16 cellular contexts compared by ENCODE assay signal in genomic region chr5:139688712-139689413, GRCh38. TPM values are rescaled to one million over a fixed set of nuclear protein-coding genes. Genes with fewer than 3 reads are reported as not detected.
A peak's percentile ranks its signal among the peaks of the same experiment; 100 is the strongest.
DNase-seq lines count a peak whose midpoint lies in the region; ATAC-seq and TF ChIP-seq lines count a peak whose summit lies in the region.
"Had no signal": no experiment of that assay in that cellular context is flagged by ENCODE, and none has a peak within 500 bp of the region (broad histone marks: within the 10 kb centered on the region; RNA-seq: fewer than 3 reads in every experiment).

No MANE protein-coding gene starts in this region.

- intact Hi-C loops in Right ventricle myocardium superior (cut with DNase I): no loop called here

- ATAC-seq in Right ventricle myocardium superior (ENCODE audit: poor library complexity) (no peak), T-helper 17 cell (no peak)
- ATAC-seq in activated T-helper 17 cell treated with anti-CD3 and anti-CD28 coated beads, Interleukin-2, amount 50 U/mL, for 72 hours (replicated peaks): no peak

- H3K9me3 Mint-ChIP-seq in mesothelial cell of epicardium: no peaks in the 10 kb centered on the region
- H3K9me3 Mint-ChIP-seq in activated T-helper 17 cell treated with anti-CD3 and anti-CD28 coated beads, Interleukin-2, amount 50 U/mL, for 72 hours: no peaks in the 10 kb centered on the region

- H3K27me3 Mint-ChIP-seq in mesothelial cell of epicardium (ENCODE audit: low read depth) (no peaks in the 10 kb centered on the region), T-helper 17 cell (no peaks in the 10 kb centered on the region)
- H3K27me3 Mint-ChIP-seq in activated T-helper 17 cell treated with anti-CD3 and anti-CD28 coated beads, Interleukin-2, amount 50 U/mL, for 72 hours: no peaks in the 10 kb centered on the region

- peak overlapping the region; percentile 80 for H3K27ac ChIP-seq in cardiac muscle cell
- H3K27ac ChIP-seq in WERI-Rb-1: peak overlapping the region; percentile 86
- peak overlapping the region in 3 of 4 donors; percentile 57 to 98 (median 91) for H3K27ac ChIP-seq in tibial nerve
- H3K27ac ChIP-seq: upper lobe of left lung had no signal

- DNase-seq in cardiac muscle cell (ENCODE audit: low read depth in 1 of 2, low spot score in 1 of 2) (no peak), Right ventricle myocardium superior (no peak), WERI-Rb-1 (no peak), mesothelial cell of epicardium (ENCODE audit: low spot score in 2 of 2, unreplicated experiment in 2 of 2) (no peak), tibial nerve (ENCODE audit: low spot score in 2 of 2) (no peak), T-helper 17 cell (no peak), Ammon's horn (ENCODE audit: low spot score) (no peak)
- DNase-seq: activated CD4-positive, alpha-beta T cell treated with anti-CD3 and anti-CD28 coated beads for 4 hours; activated effector memory CD4-positive, alpha-beta T cell treated with Interleukin-2 at 50 U/mL for 16 hours; GOT3; midbrain; NCI-H1417 treated with DMSO at 0.1 percent for 48 hours; NCI-H774 had no signal

- H3K4me3 Mint-ChIP-seq in mesothelial cell of epicardium (no peak overlapping the region), T-helper 17 cell (no peak overlapping the region)
- no peak overlapping the region for H3K4me3 Mint-ChIP-seq in activated T-helper 17 cell treated with anti-CD3 and anti-CD28 coated beads, Interleukin-2, amount 50 U/mL, for 72 hours

- TF ChIP-seq EP300 in tibial nerve (IDR thresholded peaks at IDR 0.05): no peak

- TF ChIP-seq POLR2A in tibial nerve (IDR thresholded peaks at IDR 0.05): no peak

- TF ChIP-seq CTCF in cardiac muscle cell (IDR thresholded peaks at IDR 0.05; ENCODE audit: low read depth, low read length) (no peak), WERI-Rb-1 (IDR thresholded peaks at IDR 0.05; ENCODE audit: low read depth, low read length) (no peak), mesothelial cell of epicardium (IDR thresholded peaks at IDR 0.05; ENCODE audit: unreplicated experiment) (no peak), tibial nerve (IDR thresholded peaks at IDR 0.05) (no peak)

- H3K27ac Mint-ChIP-seq in mesothelial cell of epicardium (peak overlapping the region; percentile 43), T-helper 17 cell (no peak overlapping the region)
- H3K27ac Mint-ChIP-seq in activated T-helper 17 cell treated with anti-CD3 and anti-CD28 coated beads, Interleukin-2, amount 50 U/mL, for 72 hours: no peak overlapping the region

- no peaks in the 10 kb centered on the region for H3K36me3 Mint-ChIP-seq in mesothelial cell of epicardium
- H3K36me3 Mint-ChIP-seq in T-helper 17 cell (ENCODE audit: low read depth): no peaks in the 10 kb centered on the region
- no peaks in the 10 kb centered on the region for H3K36me3 Mint-ChIP-seq in activated T-helper 17 cell treated with anti-CD3 and anti-CD28 coated beads, Interleukin-2, amount 50 U/mL, for 72 hours (ENCODE audit: low read depth)

- H3K27me3 ChIP-seq in cardiac muscle cell (no peaks in the 10 kb centered on the region), WERI-Rb-1 (ENCODE audit: insufficient read depth, low read depth, severe bottlenecking) (no peaks in the 10 kb centered on the region), tibial nerve (no peaks in the 10 kb centered on the region)
- H3K27me3 ChIP-seq: upper lobe of left lung had no signal

- whole genome bisulfite sequencing in tibial nerve, 2 donors: 67 to 71% methylated on average over 8 of the region's 8 CpGs

- H3K36me3 ChIP-seq in cardiac muscle cell (no peaks in the 10 kb centered on the region), WERI-Rb-1 (peaks cover 21% of the 10 kb centered on the region), tibial nerve (peaks cover 0 to 12% (median 0%) of the 10 kb centered on the region in 3 donors)

- H3K4me3 ChIP-seq in cardiac muscle cell (no peak overlapping the region), WERI-Rb-1 (ENCODE audit: low read depth, low read length) (no peak overlapping the region), tibial nerve (no peak overlapping the region)
- H3K4me3 ChIP-seq: A549, upper lobe of left lung had no signal

- H3K4me1 Mint-ChIP-seq in mesothelial cell of epicardium (peaks cover 22% of the 10 kb centered on the region), T-helper 17 cell (peaks cover 10% of the 10 kb centered on the region)
- no peaks in the 10 kb centered on the region for H3K4me1 Mint-ChIP-seq in activated T-helper 17 cell treated with anti-CD3 and anti-CD28 coated beads, Interleukin-2, amount 50 U/mL, for 72 hours

- peaks cover 40% of the 10 kb centered on the region for H3K4me1 ChIP-seq in cardiac muscle cell (ENCODE audit: low read depth)
- H3K4me1 ChIP-seq in tibial nerve: peaks cover 0 to 79% (median 55%) of the 10 kb centered on the region in 4 donors

- H3K9me3 ChIP-seq in cardiac muscle cell (ENCODE audit: low read depth): no peaks in the 10 kb centered on the region
- no peaks in the 10 kb centered on the region for H3K9me3 ChIP-seq in WERI-Rb-1 (ENCODE audit: severe bottlenecking)
- no peaks in the 10 kb centered on the region for H3K9me3 ChIP-seq in tibial nerve
- no peaks in the 10 kb centered on the region for H3K9me3 ChIP-seq in T-helper 17 cell (ENCODE audit: control insufficient read depth, low read length, poor library complexity, severe bottlenecking)
- H3K9me3 ChIP-seq: A549, upper lobe of left lung had no signal

RNA-seq across cellular contexts. Expression of gene CXXC5, which starts 40.7 kb away (rescaled TPM):
- 91.9 and 122 TPM in 2 replicates for total RNA-seq in cardiac muscle cell
- 70.4 and 79.4 TPM in 2 replicates for polyA plus RNA-seq in cardiac muscle cell
- 67.3 TPM for total RNA-seq in Right ventricle myocardium superior
- total RNA-seq in mesothelial cell of epicardium: 35.7 to 38.3 TPM (median 37.4 TPM) in 3 replicates
- 10 to 100 TPM; 45.0 to 80.4 (median 67.0) TPM for total RNA-seq in tibial nerve
- 1 to 10 TPM; 3.2 to 4.3 TPM for total RNA-seq in T-helper 17 cell
- 1 to 10 TPM in 1 of 2 donors, under 1 TPM in 1; 0.89 to 2.7 TPM for total RNA-seq in activated T-helper 17 cell treated with anti-CD3 and anti-CD28 coated beads, Interleukin-2, amount 50 U/mL, for 72 hours
